11 cellular contexts compared by ENCODE assay signal in the genomic region with DNA sequence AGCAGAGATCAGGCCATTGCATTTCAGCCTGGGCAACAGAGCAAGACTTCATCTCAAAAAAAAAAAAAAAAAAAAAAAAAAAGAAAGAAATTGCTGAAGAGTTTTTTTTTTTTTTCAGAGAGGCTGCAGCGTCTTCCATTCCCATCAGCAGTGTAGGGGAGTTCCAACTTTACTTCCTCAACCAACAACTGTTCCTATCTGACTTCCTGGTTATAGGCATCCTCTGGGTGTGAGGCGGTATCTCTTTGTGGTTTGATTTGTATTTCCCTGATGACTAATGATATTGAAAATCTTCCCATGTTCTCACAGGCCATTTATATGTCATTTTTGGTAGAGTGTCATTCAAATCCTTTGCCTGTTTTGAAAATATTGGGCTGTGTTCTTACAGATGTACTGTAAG. TPM values are rescaled to one million over a fixed set of nuclear protein-coding genes. Genes with fewer than 3 reads are reported as not detected.
DNase-seq lines count a peak whose midpoint lies in the region; ATAC-seq and TF ChIP-seq lines count a peak whose summit lies in the region.
"Had no signal": no experiment of that assay in that cellular context is flagged by ENCODE, and none has a peak within 500 bp of the region (broad histone marks: within the 10 kb centered on the region; RNA-seq: fewer than 3 reads in every experiment).

No MANE protein-coding gene starts in this region.

- ATAC-seq in memory B cell (ENCODE audit: low read depth) (peak; percentile 69), GM18907 (IDR thresholded peaks at IDR 0.05; ENCODE audit: unreplicated experiment) (no peak)
- no peak for ATAC-seq in CD4-positive, alpha-beta T cell (ENCODE audit: poor library complexity)

- H3K4me3 ChIP-seq in GM23248: no peak overlapping the region

- H3K9me3 Mint-ChIP-seq in memory B cell: no peaks in the 10 kb centered on the region
- no peaks in the 10 kb centered on the region for H3K9me3 Mint-ChIP-seq in activated naive CD4-positive, alpha-beta T cell treated with anti-CD3 and anti-CD28 coated beads, Interleukin-2, amount 10 ng/mL, durations not matched to agents 7 days and 5 days
- no peaks in the 10 kb centered on the region for H3K9me3 Mint-ChIP-seq in CD4-positive, alpha-beta T cell

- peak overlapping the region; percentile 15 for H3K27ac Mint-ChIP-seq in memory B cell
- no peak overlapping the region for H3K27ac Mint-ChIP-seq in activated naive CD4-positive, alpha-beta T cell treated with anti-CD3 and anti-CD28 coated beads, Interleukin-2, amount 10 ng/mL, durations not matched to agents 7 days and 5 days
- no peak overlapping the region for H3K27ac Mint-ChIP-seq in CD4-positive, alpha-beta T cell

- CTCF ChIA-PET in activated naive CD4-positive, alpha-beta T cell treated with anti-CD3 and anti-CD28 coated beads, Interleukin-2, amount 10 ng/mL, durations not matched to agents 7 days and 5 days (lab: Charles Lee): no interaction called here
- CTCF ChIA-PET in CD4-positive, alpha-beta T cell (lab: Charles Lee): no interaction called here

- H3K4me3 Mint-ChIP-seq in memory B cell: peak overlapping the region; percentile 28
- H3K4me3 Mint-ChIP-seq in activated naive CD4-positive, alpha-beta T cell treated with anti-CD3 and anti-CD28 coated beads, Interleukin-2, amount 10 ng/mL, durations not matched to agents 7 days and 5 days: no peak overlapping the region
- H3K4me3 Mint-ChIP-seq in CD4-positive, alpha-beta T cell: no peak overlapping the region

- WGBS in GM23248 (ENCODE audit: low coverage in 1 of 2, low lambda C conversion rate in 2 of 2, missing lambda C conversion rate in 2 of 2), 2 experiments: 18 to 26% methylated on average over 2 of the region's 2 CpGs

- no peak for TF ChIP-seq CTCF in CD4-positive, alpha-beta T cell (IDR thresholded peaks at IDR 0.05)

- peaks cover 10% of the 10 kb centered on the region for H3K4me1 ChIP-seq in GM23248 (ENCODE audit: insufficient read depth)

- POLR2A ChIA-PET in CD4-positive, alpha-beta T cell (lab: Charles Lee): no interaction called here

- no peaks in the 10 kb centered on the region for H4K20me1 ChIP-seq in GM23248 (ENCODE audit: insufficient read depth)

- no peaks in the 10 kb centered on the region for H3K9me3 ChIP-seq in GM23248 (ENCODE audit: low read depth)
- no peaks in the 10 kb centered on the region for H3K9me3 ChIP-seq in CD4-positive, alpha-beta T cell (ENCODE audit: control insufficient read depth, low read length)

- no peak overlapping the region for H2AFZ ChIP-seq in GM23248

- H3K4me1 Mint-ChIP-seq in memory B cell: peaks cover 14% of the 10 kb centered on the region
- H3K4me1 Mint-ChIP-seq in activated naive CD4-positive, alpha-beta T cell treated with anti-CD3 and anti-CD28 coated beads, Interleukin-2, amount 10 ng/mL, durations not matched to agents 7 days and 5 days: peaks cover 9% of the 10 kb centered on the region
- H3K4me1 Mint-ChIP-seq in CD4-positive, alpha-beta T cell (ENCODE audit: low read depth): peaks cover 9% of the 10 kb centered on the region

- H3K27me3 ChIP-seq in GM23248 (replicated peaks; ENCODE audit: insufficient read depth): no peaks in the 10 kb centered on the region
- no peaks in the 10 kb centered on the region for H3K27me3 ChIP-seq in CD4-positive, alpha-beta T cell (ENCODE audit: control insufficient read depth, insufficient read depth, low read length)

- no peaks in the 10 kb centered on the region for H3K36me3 ChIP-seq in GM23248 (ENCODE audit: low read depth)

- DNase-seq in GM23248: peak; percentile 35
- peak; percentile 27 for DNase-seq in NOMO-1 treated with DMSO at 0.1 percent for 48 hours (lab: John Stamatoyannopoulos, UW; ENCODE audit: unreplicated experiment)
- peak; percentile 41 for DNase-seq in dermis blood vessel endothelial cell
- no peak for DNase-seq in memory B cell (ENCODE audit: low spot score in 2 of 2)
- DNase-seq in activated naive CD4-positive, alpha-beta T cell treated with anti-CD3 and anti-CD28 coated beads, Interleukin-2, amount 10 ng/mL, durations not matched to agents 7 days and 5 days: no peak
- no peak for DNase-seq in CD4-positive, alpha-beta T cell
- DNase-seq: amniotic stem cell, DMS79 treated with DMSO at 0.1 percent for 48 hours, NCI-H1694, NCI-H82 had no signal

- no peak overlapping the region for H3K4me2 ChIP-seq in GM23248 (ENCODE audit: unreplicated experiment)

- H3K9me2 ChIP-seq in GM23248 (ENCODE audit: insufficient read depth): no peaks in the 10 kb centered on the region

- H3K79me2 ChIP-seq in GM23248 (ENCODE audit: insufficient read depth): no peaks in the 10 kb centered on the region

- in situ Hi-C loops in GM23248 (cut with MboI): no loop called here

- no peaks in the 10 kb centered on the region for H3K36me3 Mint-ChIP-seq in memory B cell
- H3K36me3 Mint-ChIP-seq in activated naive CD4-positive, alpha-beta T cell treated with anti-CD3 and anti-CD28 coated beads, Interleukin-2, amount 10 ng/mL, durations not matched to agents 7 days and 5 days: no peaks in the 10 kb centered on the region
- no peaks in the 10 kb centered on the region for H3K36me3 Mint-ChIP-seq in CD4-positive, alpha-beta T cell (ENCODE audit: low read depth)

- no peak overlapping the region for H3K9ac ChIP-seq in GM23248

- no peaks in the 10 kb centered on the region for H3K27me3 Mint-ChIP-seq in memory B cell
- no peaks in the 10 kb centered on the region for H3K27me3 Mint-ChIP-seq in activated naive CD4-positive, alpha-beta T cell treated with anti-CD3 and anti-CD28 coated beads, Interleukin-2, amount 10 ng/mL, durations not matched to agents 7 days and 5 days
- no peaks in the 10 kb centered on the region for H3K27me3 Mint-ChIP-seq in CD4-positive, alpha-beta T cell

- no peaks in the 10 kb centered on the region for H3F3A ChIP-seq in GM23248 (ENCODE audit: insufficient read depth)

- no peak overlapping the region for H3K27ac ChIP-seq in GM23248
- no peak overlapping the region for H3K27ac ChIP-seq in CD4-positive, alpha-beta T cell (ENCODE audit: low read depth, low read length)

- intact Hi-C loops in CD4-positive, alpha-beta T cell (cut with DNase I, micrococcal nuclease): no loop called here

RNA-seq across cellular contexts. Expression of a gene that starts 40.2 kb away (rescaled TPM):
- 11.4 and 22.0 TPM in 2 replicates for total RNA-seq in GM23248 (2014; rRNA removed; shearing (Covaris generic))
- polyA plus RNA-seq in GM23248 (2016; fragmentation: Nextera tagmentation; extraction: Ambion mirVana): 13.9 and 16.0 TPM in 2 replicates
- total RNA-seq in dermis blood vessel endothelial cell: 8.0 and 13.2 TPM in 2 replicates
- under 1 TPM; 0.52 to 0.67 TPM for total RNA-seq in CD4-positive, alpha-beta T cell

Comparison
In these comparisons a context has a peak if more than half of its experiments do, and no peak if none do; other contexts are left out.
1. DNase-seq: peak in GM23248 (single experiment), NOMO-1 treated with DMSO at 0.1 percent for 48 hours (single experiment) and dermis blood vessel endothelial cell (single experiment); none in memory B cell (0 of 2), activated naive CD4-positive, alpha-beta T cell treated with anti-CD3 and anti-CD28 coated beads, Interleukin-2, amount 10 ng/mL, durations not matched to agents 7 days and 5 days (single experiment) and CD4-positive, alpha-beta T cell (0 of 10).